ENCODE assay signal across 10 cellular contexts in genomic region chr4:105215609-105216313, GRCh38.
DNase-seq lines count a peak whose midpoint lies in the region; ATAC-seq and TF ChIP-seq lines count a peak whose summit lies in the region.
"Had no signal": no experiment of that assay in that cellular context is flagged by ENCODE, and none has a peak within 500 bp of the region (broad histone marks: within the 10 kb centered on the region; RNA-seq: fewer than 3 reads in every experiment).

No MANE protein-coding gene starts in this region.

- TF ChIP-seq CTCF in Calu3 (IDR thresholded peaks at IDR 0.05; ENCODE audit: unreplicated experiment): no peak

- no peak overlapping the region for H3K4me3 Mint-ChIP-seq in Calu3 (ENCODE audit: low read depth, unreplicated experiment)
- no peak overlapping the region for H3K4me3 Mint-ChIP-seq in CD8-positive, alpha-beta memory T cell

- DNase-seq in Calu3 (no peak), epithelial cell of prostate (ENCODE audit: low read depth, low spot score) (no peak), NCI-H2081 (lab: John Stamatoyannopoulos, UW) (no peak)
- no peak for DNase-seq in stimulated activated CD4-positive, alpha-beta T cell treated with anti-CD3 and anti-CD28 coated beads, Interleukin-15, amount 100 ng/mL, for 24 hours
- DNase-seq in CD8-positive, alpha-beta memory T cell: no peak
- DNase-seq in stimulated activated CD4-positive, alpha-beta T cell treated with anti-CD3 and anti-CD28 coated beads, Interleukin-1b, Interleukin-23, amount 100 ng/mL, for 48 hours: no peak
- DNase-seq: DMS79 had no signal

- no peaks in the 10 kb centered on the region for H3K27me3 Mint-ChIP-seq in Calu3 (ENCODE audit: unreplicated experiment)
- H3K27me3 Mint-ChIP-seq in CD8-positive, alpha-beta memory T cell: no peaks in the 10 kb centered on the region
- H3K27me3 Mint-ChIP-seq: IgD-negative memory B cell had no signal

- peak overlapping the region; percentile 53 for H3K27ac ChIP-seq in epithelial cell of prostate
- no peak overlapping the region for H3K27ac ChIP-seq in CD8-positive, alpha-beta memory T cell (ENCODE audit: low read depth, low read length)

- H3K27me3 ChIP-seq in CD8-positive, alpha-beta memory T cell (ENCODE audit: insufficient read depth, low read length, poor library complexity, severe bottlenecking): no peaks in the 10 kb centered on the region

- intact Hi-C loops in Calu3 (cut with micrococcal nuclease; ENCODE audit: unreplicated experiment): no loop called here

- H3K9me3 ChIP-seq in CD8-positive, alpha-beta memory T cell (ENCODE audit: low read length): no peaks in the 10 kb centered on the region

- H3K27ac Mint-ChIP-seq in Calu3 (ENCODE audit: unreplicated experiment): peak overlapping the region; percentile 2
- H3K27ac Mint-ChIP-seq in CD8-positive, alpha-beta memory T cell: peak overlapping the region in 1 of 8 donors; percentile 8

- no TSS peak for BruUV-seq in Calu3 (replicated peaks; lab: Mats Ljungman, UMichigan)

- no peaks in the 10 kb centered on the region for H3K9me3 Mint-ChIP-seq in Calu3 (ENCODE audit: low read depth, unreplicated experiment)
- H3K9me3 Mint-ChIP-seq in CD8-positive, alpha-beta memory T cell: no peaks in the 10 kb centered on the region
- H3K9me3 Mint-ChIP-seq: IgD-negative memory B cell had no signal

- H3K36me3 ChIP-seq in CD8-positive, alpha-beta memory T cell (ENCODE audit: insufficient read depth, low read length): no peaks in the 10 kb centered on the region

- POLR2A ChIA-PET in CD8-positive, alpha-beta memory T cell (lab: Charles Lee): no interaction called here

- H3K4me1 ChIP-seq in CD8-positive, alpha-beta memory T cell (ENCODE audit: insufficient read depth, low read length): no peaks in the 10 kb centered on the region

- no peaks in the 10 kb centered on the region for H3K36me3 Mint-ChIP-seq in Calu3 (ENCODE audit: insufficient read depth, unreplicated experiment)
- H3K36me3 Mint-ChIP-seq in CD8-positive, alpha-beta memory T cell: peaks cover 8 to 18% (median 17%) of the 10 kb centered on the region in 3 donors

- CTCF ChIA-PET in Calu3 (lab: Charles Lee): no interaction called here
- CTCF ChIA-PET in CD8-positive, alpha-beta memory T cell (lab: Charles Lee): no interaction called here

- H3K4me1 Mint-ChIP-seq in Calu3 (ENCODE audit: low read depth, unreplicated experiment): peaks cover 20% of the 10 kb centered on the region
- peaks cover 14 to 47% (median 34%) of the 10 kb centered on the region in 3 donors for H3K4me1 Mint-ChIP-seq in CD8-positive, alpha-beta memory T cell

- no peak overlapping the region for H3K4me3 ChIP-seq in CD8-positive, alpha-beta memory T cell (ENCODE audit: low read length)

- ATAC-seq in GM19463 (IDR thresholded peaks at IDR 0.05; ENCODE audit: unreplicated experiment): peak; percentile 73
- peak; percentile 78 for ATAC-seq in HG03442 (IDR thresholded peaks at IDR 0.05; ENCODE audit: unreplicated experiment)
